1 cellular context compared by ENCODE assay signal in genomic region chr17:57584050-57584551, GRCh38.
TF ChIP-seq lines count a peak whose summit lies in the region.

No MANE protein-coding gene starts in this region.

TF ChIP-seq in WTC11, 78 proteins besides CTCF, POLR2A, EP300 and RAD21 (continued from another document):
- no peak for TF ChIP-seq ZNF532 (CRISPR knock-in tag; IDR thresholded peaks at IDR 0.05; ENCODE audit: borderline replicate concordance)
- TF ChIP-seq ZMAT4 (CRISPR knock-in tag; IDR thresholded peaks at IDR 0.05): no peak
- no peak for TF ChIP-seq KAT7 (CRISPR knock-in tag; IDR thresholded peaks at IDR 0.05; ENCODE audit: borderline replicate concordance)
- no peak for TF ChIP-seq AR (CRISPR knock-in tag; IDR thresholded peaks at IDR 0.05)
- TF ChIP-seq RELA (CRISPR knock-in tag; IDR thresholded peaks at IDR 0.05; ENCODE audit: borderline replicate concordance): no peak
- no peak for TF ChIP-seq PRRX2 (CRISPR knock-in tag; IDR thresholded peaks at IDR 0.05)
- TF ChIP-seq NR1H2 (CRISPR knock-in tag; IDR thresholded peaks at IDR 0.05): no peak
